In the genomic region with DNA sequence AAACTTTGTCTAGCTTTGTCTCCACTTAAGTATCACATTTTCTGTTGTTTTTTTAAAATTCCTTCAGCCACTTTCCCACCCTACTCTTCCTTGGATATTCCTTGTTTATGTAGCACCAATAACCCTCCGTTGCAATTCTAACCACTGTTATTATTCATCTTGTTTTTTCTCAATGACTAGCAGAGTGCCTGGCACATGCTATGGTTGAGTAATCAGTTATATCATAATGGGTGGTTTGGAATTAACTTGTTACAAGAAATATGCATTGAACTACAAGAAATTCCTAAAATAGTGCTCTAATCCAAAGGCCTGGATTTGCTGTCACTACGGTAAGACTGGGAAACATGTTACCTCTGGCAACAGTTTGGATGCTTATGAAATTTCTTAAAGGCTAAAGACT, we compare ENCODE assay signal across 17 cellular contexts.
DNase-seq lines count a peak whose midpoint lies in the region; ATAC-seq and TF ChIP-seq lines count a peak whose summit lies in the region.
"Had no signal": no experiment of that assay in that cellular context is flagged by ENCODE, and none has a peak within 500 bp of the region (broad histone marks: within the 10 kb centered on the region; RNA-seq: fewer than 3 reads in every experiment).

No MANE protein-coding gene starts in this region.

- no peak overlapping the region for H3K4me3 Mint-ChIP-seq in activated T-helper 17 cell treated with anti-CD3 and anti-CD28 coated beads, Interleukin-2, amount 50 U/mL, for 72 hours
- H3K4me3 Mint-ChIP-seq: CD8-positive, alpha-beta T cell had no signal

- peak; percentile 16 for DNase-seq in astrocyte of the hippocampus (ENCODE audit: low read depth, low spot score)
- DNase-seq in fibroblast of mammary gland (ENCODE audit: low read depth) = peak; percentile 68
- DNase-seq in retinal pigment epithelial cell (ENCODE audit: low read depth) = peak; percentile 4
- no peak for DNase-seq in stimulated activated CD4-positive, alpha-beta T cell treated with anti-CD3 and anti-CD28 coated beads, Interleukin-2, amount 100 ng/mL, for 24 hours
- DNase-seq: 8988T; CD8-positive, alpha-beta T cell; DMS 273 treated with DMSO at 0.1 percent for 48 hours; DMS53; DND-41; EL; GM23248; KG1 had no signal

- H3K4me1 Mint-ChIP-seq in activated T-helper 17 cell treated with anti-CD3 and anti-CD28 coated beads, Interleukin-2, amount 50 U/mL, for 72 hours = no peaks in the 10 kb centered on the region

- peak overlapping the region; percentile 65 for H3K27ac ChIP-seq in 22Rv1
- H3K27ac ChIP-seq: BLaER1, GM23248 had no signal

- TF ChIP-seq CTCF in 22Rv1 (IDR thresholded peaks at IDR 0.05) (no peak), fibroblast of mammary gland (conservative IDR thresholded peaks at IDR 0.05; ENCODE audit: control insufficient read depth, insufficient read depth, low read depth, low read length) (no peak), retinal pigment epithelial cell (conservative IDR thresholded peaks at IDR 0.05; ENCODE audit: low read depth, low read length) (no peak)

- no peak overlapping the region for H3K27ac Mint-ChIP-seq in activated T-helper 17 cell treated with anti-CD3 and anti-CD28 coated beads, Interleukin-2, amount 50 U/mL, for 72 hours
- H3K27ac Mint-ChIP-seq: CD8-positive, alpha-beta T cell had no signal

- H3K4me3 ChIP-seq in fibroblast of mammary gland (ENCODE audit: control insufficient read depth, low read depth, low read length) (no peak overlapping the region), retinal pigment epithelial cell (ENCODE audit: low read length) (no peak overlapping the region)
- H3K4me3 ChIP-seq: BLaER1, GM23248, HAP-1 had no signal

- H3K36me3 Mint-ChIP-seq in activated T-helper 17 cell treated with anti-CD3 and anti-CD28 coated beads, Interleukin-2, amount 50 U/mL, for 72 hours (ENCODE audit: low read depth) = no peaks in the 10 kb centered on the region
- H3K36me3 Mint-ChIP-seq: CD8-positive, alpha-beta T cell had no signal

- H3K9me3 Mint-ChIP-seq in activated T-helper 17 cell treated with anti-CD3 and anti-CD28 coated beads, Interleukin-2, amount 50 U/mL, for 72 hours = peaks cover 15% of the 10 kb centered on the region

- no peaks in the 10 kb centered on the region for H3K27me3 Mint-ChIP-seq in activated T-helper 17 cell treated with anti-CD3 and anti-CD28 coated beads, Interleukin-2, amount 50 U/mL, for 72 hours

- no peak for ATAC-seq in GM21381 (IDR thresholded peaks at IDR 0.05; ENCODE audit: unreplicated experiment)
- no peak for ATAC-seq in activated T-helper 17 cell treated with anti-CD3 and anti-CD28 coated beads, Interleukin-2, amount 50 U/mL, for 72 hours (replicated peaks)
- ATAC-seq: CD8-positive, alpha-beta T cell had no signal

Comparison
In these comparisons a context has a peak if more than half of its experiments do, and no peak if none do; other contexts are left out.
1. DNase-seq: peak in astrocyte of the hippocampus (single experiment), fibroblast of mammary gland (single experiment) and retinal pigment epithelial cell (single experiment); none in stimulated activated CD4-positive, alpha-beta T cell treated with anti-CD3 and anti-CD28 coated beads, Interleukin-2, amount 100 ng/mL, for 24 hours (0 of 2).